Comparison of ENCODE assay signal across 16 cellular contexts in genomic region chr3:13158871-13159270, GRCh38.
A peak's percentile ranks its signal among the peaks of the same experiment; 100 is the strongest.
DNase-seq lines count a peak whose midpoint lies in the region; ATAC-seq lines count a peak whose summit lies in the region.
"Had no signal": no experiment of that assay in that cellular context is flagged by ENCODE, and none has a peak within 500 bp of the region (broad histone marks: within the 10 kb centered on the region; RNA-seq: fewer than 3 reads in every experiment).

No MANE protein-coding gene starts in this region.

- H3K18ac ChIP-seq in trophoblast cell (ENCODE audit: low read length): no peak overlapping the region

- no peaks in the 10 kb centered on the region for H3K79me1 ChIP-seq in trophoblast cell (ENCODE audit: low read length)

- no peak overlapping the region for H2AFZ ChIP-seq in trophoblast cell (ENCODE audit: insufficient read depth, low read length, poor library complexity)

- ATAC-seq in HG02623 (IDR thresholded peaks at IDR 0.05; ENCODE audit: unreplicated experiment): no peak
- ATAC-seq: HCT116 had no signal

- H3K4me1 ChIP-seq in trophoblast cell (ENCODE audit: control insufficient read depth in 1 of 2, insufficient read depth in 2 of 2, low read length in 2 of 2): no peaks in the 10 kb centered on the region
- H3K4me1 ChIP-seq: Caco-2 had no signal

- no peak overlapping the region for H3K9ac ChIP-seq in trophoblast cell (ENCODE audit: low read length)
- H3K9ac ChIP-seq: BLaER1 had no signal

- no peak overlapping the region for H3K4me2 ChIP-seq in trophoblast cell (ENCODE audit: low read length)
- H3K4me2 ChIP-seq: BLaER1 had no signal

- H3K14ac ChIP-seq in trophoblast cell (ENCODE audit: low read length): no peak overlapping the region

- DNase-seq in DMS 273 (lab: John Stamatoyannopoulos, UW; ENCODE audit: unreplicated experiment): peak; percentile 61
- DNase-seq in cerebellar cortex (ENCODE audit: low spot score): peak; percentile 58
- DNase-seq in trophoblast cell: peak; percentile 38 to 81
- DNase-seq in superior temporal gyrus (ENCODE audit: extremely low spot score): peak; percentile 24
- no peak for DNase-seq in SK-N-DZ (ENCODE audit: low spot score)
- no peak for DNase-seq in KG1 (lab: John Stamatoyannopoulos, UW)
- DNase-seq: 8988T; AML-193; Caco-2; CD8-positive, alpha-beta memory T cell; GDM1; IMR-90; KBM-7 had no signal

- H2BK5ac ChIP-seq in trophoblast cell (ENCODE audit: low read depth, low read length, poor library complexity): no peak overlapping the region

- no peak overlapping the region for H2BK120ac ChIP-seq in trophoblast cell (ENCODE audit: insufficient read depth, low read length, poor library complexity)

- no peaks in the 10 kb centered on the region for H3K79me2 ChIP-seq in trophoblast cell (ENCODE audit: control insufficient read depth, insufficient read depth, low read length, poor library complexity)

- H3K36me3 ChIP-seq in trophoblast cell (ENCODE audit: control insufficient read depth in 1 of 2, insufficient read depth in 2 of 2, low read length in 2 of 2): no peaks in the 10 kb centered on the region
- H3K36me3 ChIP-seq: BLaER1 had no signal

- no peak overlapping the region for H4K91ac ChIP-seq in trophoblast cell (ENCODE audit: low read depth, low read length)

- no peaks in the 10 kb centered on the region for H3K27me3 ChIP-seq in trophoblast cell (ENCODE audit: insufficient read depth, low read length)
- H3K27me3 ChIP-seq: BLaER1 had no signal

- WGBS in trophoblast cell (ENCODE audit: extremely low coverage, insufficient coverage, insufficient read length): no CpG with 5 or more reads among the region's 6 CpGs

- H3K4me3 ChIP-seq in trophoblast cell (ENCODE audit: low read depth, low read length): no peak overlapping the region
- H3K4me3 ChIP-seq: BLaER1 had no signal

- H3K4ac ChIP-seq in trophoblast cell (ENCODE audit: low read depth, low read length): no peak overlapping the region

- H3K23ac ChIP-seq in trophoblast cell (ENCODE audit: low read length): no peak overlapping the region

- H3K9me3 ChIP-seq in trophoblast cell (ENCODE audit: insufficient read depth, low read depth, low read length): peaks cover 8% of the 10 kb centered on the region

- H2AK5ac ChIP-seq in trophoblast cell (ENCODE audit: low read length): no peak overlapping the region

- no peak overlapping the region for H4K8ac ChIP-seq in trophoblast cell (ENCODE audit: low read depth, low read length)

- H2BK12ac ChIP-seq in trophoblast cell (ENCODE audit: low read length): no peak overlapping the region

- H4K12ac ChIP-seq in trophoblast cell (ENCODE audit: low read depth, low read length): no peak overlapping the region

- H3K27ac ChIP-seq in trophoblast cell (ENCODE audit: low read depth, low read length): no peak overlapping the region
- H3K27ac ChIP-seq: BLaER1 had no signal

Comparison
In these comparisons a context has a peak if more than half of its experiments do, and no peak if none do; other contexts are left out.
1. DNase-seq: peak in DMS 273 (single experiment), cerebellar cortex (single experiment), trophoblast cell (2 of 2) and superior temporal gyrus (single experiment); none in SK-N-DZ (single experiment) and KG1 (single experiment).